Comparison of ENCODE assay signal across 25 cellular contexts in genomic region chr13:35598233-35598632, GRCh38.
DNase-seq lines count a peak whose midpoint lies in the region; ATAC-seq and TF ChIP-seq lines count a peak whose summit lies in the region.
"Had no signal": no experiment of that assay in that cellular context is flagged by ENCODE, and none has a peak within 500 bp of the region (broad histone marks: within the 10 kb centered on the region; RNA-seq: fewer than 3 reads in every experiment).

No MANE protein-coding gene starts in this region.

- WGBS in smooth muscle cell (ENCODE audit: low lambda C conversion rate) = 75% methylated on average over 3 of the region's 3 CpGs

- ATAC-seq in left ventricle myocardium superior = peak; percentile 77
- no peak for ATAC-seq in GM21717 (IDR thresholded peaks at IDR 0.05; ENCODE audit: unreplicated experiment)
- ATAC-seq: esophagus mucosa, psoas muscle had no signal

- H3K27me3 ChIP-seq in SJCRH30 (no peaks in the 10 kb centered on the region), smooth muscle cell (ENCODE audit: low read depth) (no peaks in the 10 kb centered on the region)
- H3K27me3 ChIP-seq: thyroid gland had no signal

- peak overlapping the region; percentile 9 for H3K4me2 ChIP-seq in smooth muscle cell

- H3K9me3 ChIP-seq in SJCRH30 (replicated peaks) = no peaks in the 10 kb centered on the region
- no peaks in the 10 kb centered on the region for H3K9me3 ChIP-seq in smooth muscle cell (replicated peaks; ENCODE audit: low read depth)
- H3K9me3 ChIP-seq: psoas muscle, thyroid gland had no signal

- TF ChIP-seq CTCF in smooth muscle cell (IDR thresholded peaks at IDR 0.05; ENCODE audit: borderline replicate concordance, insufficient read depth, poor library complexity, severe bottlenecking) = no peak

- no peaks in the 10 kb centered on the region for H3K79me2 ChIP-seq in smooth muscle cell (ENCODE audit: low read depth)

- H3K9ac ChIP-seq in smooth muscle cell (ENCODE audit: low read depth) = no peak overlapping the region

- H3K27ac ChIP-seq in SJCRH30 (peak overlapping the region; percentile 2; the same call in 1 of the 2 replicates), epithelial cell of prostate (peak overlapping the region; percentile 60), smooth muscle cell (ENCODE audit: low read depth) (peak overlapping the region; percentile 78)
- H3K27ac ChIP-seq: psoas muscle, thyroid gland had no signal

- DNase-seq in SJCRH30 (peak in 1 of 2 experiments; percentile 49), epithelial cell of prostate (ENCODE audit: low read depth, low spot score) (no peak), left ventricle myocardium superior (no peak), smooth muscle cell (lab: John Stamatoyannopoulos, UW; ENCODE audit: unreplicated experiment) (no peak), HK-2 (ENCODE audit: unreplicated experiment) (no peak)
- no peak for DNase-seq in stimulated activated CD4-positive, alpha-beta T cell treated with anti-CD3 and anti-CD28 coated beads, Interleukin-2, amount 100 ng/mL, for 24 hours
- DNase-seq: activated B cell treated with CpG ODN at 0.5 μM for 24 hours; activated CD4-positive, alpha-beta T cell treated with anti-CD3 and anti-CD28 coated beads, Interleukin-2, amount 50 U/mL, for 4 hours; activated effector memory CD4-positive, alpha-beta T cell treated with anti-CD3 and anti-CD28 coated beads, Interleukin-2, amount 50 U/mL, for 16 hours; activated naive CD8-positive, alpha-beta T cell treated with anti-CD3 and anti-CD28 coated beads, Interleukin-2, amount 10 ng/mL, durations not matched to agents 7 days and 5 days; CD4-positive, alpha-beta T cell; effector CD8-positive, alpha-beta T cell; kidney; NCI-H1105 treated with DMSO at 0.1 percent for 48 hours; NCI-H2029; NCI-H2227 treated with DMSO at 0.1 percent for 48 hours; NCI-H774; psoas muscle; stimulated activated CD4-positive, alpha-beta T cell treated with anti-CD3 and anti-CD28 coated beads, Interleukin-4, amount 100 ng/mL, for 24 hours; stimulated activated naive CD4-positive, alpha-beta T cell; SW 1271; T1000; thyroid gland had no signal

- peaks cover 28% of the 10 kb centered on the region for H3F3A ChIP-seq in smooth muscle cell (ENCODE audit: low read depth)

- H4K20me1 ChIP-seq in smooth muscle cell (ENCODE audit: low read depth) = no peaks in the 10 kb centered on the region

- H3K4me1 ChIP-seq in SJCRH30 (peaks cover 10% of the 10 kb centered on the region), smooth muscle cell (ENCODE audit: low read depth) (peaks cover 9% of the 10 kb centered on the region)
- H3K4me1 ChIP-seq: psoas muscle, thyroid gland had no signal

- no peak overlapping the region for H3K4me3 ChIP-seq in SJCRH30
- no peak overlapping the region for H3K4me3 ChIP-seq in smooth muscle cell
- H3K4me3 ChIP-seq: psoas muscle, thyroid gland had no signal

- intact Hi-C loops in left ventricle myocardium superior (cut with micrococcal nuclease) = no loop called here

- H3K36me3 ChIP-seq in SJCRH30 (no peaks in the 10 kb centered on the region), smooth muscle cell (ENCODE audit: low read depth) (no peaks in the 10 kb centered on the region)
- H3K36me3 ChIP-seq: thyroid gland had no signal

- peak overlapping the region; percentile 31 for H2AFZ ChIP-seq in smooth muscle cell (ENCODE audit: low read depth)

Comparison
In these comparisons a context has a peak if more than half of its experiments do, and no peak if none do; other contexts are left out.
1. H3K27ac ChIP-seq: peak in every context shown above with its lines; median percentile 78 in smooth muscle cell; 60 in epithelial cell of prostate; 2 in SJCRH30.